In the genomic region with DNA sequence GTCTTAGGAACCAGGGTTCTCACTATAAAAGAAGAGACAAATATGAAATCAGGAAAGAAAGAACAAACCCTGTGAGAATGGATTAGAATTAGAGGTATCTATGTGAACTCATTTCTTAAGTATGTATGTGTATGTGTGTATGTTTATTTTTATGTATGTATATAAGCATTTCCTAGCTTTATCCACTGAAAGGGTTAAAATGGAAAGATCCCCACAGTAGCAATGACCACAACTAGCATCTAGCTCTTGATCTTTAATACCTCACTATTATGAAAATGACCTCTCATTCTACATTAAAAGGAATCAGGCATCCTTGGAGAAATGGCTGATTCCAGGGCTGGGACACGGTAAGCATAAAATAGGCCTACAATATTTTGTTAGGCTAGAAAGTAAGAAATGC, we compare ENCODE assay signal across 28 cellular contexts. TPM values are rescaled to one million over a fixed set of nuclear protein-coding genes. Genes with fewer than 3 reads are reported as not detected.
DNase-seq lines count a peak whose midpoint lies in the region; ATAC-seq and TF ChIP-seq lines count a peak whose summit lies in the region.
"Had no signal": no experiment of that assay in that cellular context is flagged by ENCODE, and none has a peak within 500 bp of the region (broad histone marks: within the 10 kb centered on the region; RNA-seq: fewer than 3 reads in every experiment).

No MANE protein-coding gene starts in this region.

- CTCF ChIA-PET in MCF 10A (lab: Yijun Ruan, JAX) (interaction anchor here (0.7 to 16.8 kb wide), 5 partner anchors 13 to 157 kb away, joined by 3 to 169 read pairs (median 30); no protein-coding TSS in a partner anchor), PC-9 (lab: Charles Lee) (interaction anchor here (0.7 kb wide), 1 partner anchor 157 kb away, joined by 4 read pairs; no protein-coding TSS in a partner anchor)

- H3K36me3 ChIP-seq in breast epithelium (no peaks in the 10 kb centered on the region), PC-9 (ENCODE audit: low read depth) (peaks cover 46% of the 10 kb centered on the region), subcutaneous abdominal adipose tissue (ENCODE audit: control insufficient read depth in 5 of 5, insufficient read depth in 5 of 5, low read length in 5 of 5) (peaks cover 0 to 16% (median 0%) of the 10 kb centered on the region in 5 donors)
- H3K36me3 ChIP-seq: sigmoid colon had no signal

- peaks cover 7% of the 10 kb centered on the region for H3K36me3 Mint-ChIP-seq in MCF 10A (ENCODE audit: insufficient read depth, unreplicated experiment)

- H3K9me3 Mint-ChIP-seq in MCF 10A (ENCODE audit: unreplicated experiment): no peaks in the 10 kb centered on the region
- H3K9me3 Mint-ChIP-seq: activated naive CD4-positive, alpha-beta T cell treated with anti-CD3 and anti-CD28 coated beads, Interleukin-2, amount 10 ng/mL, durations not matched to agents 7 days and 5 days; T-helper 1 cell treated with Interleukin-12 subunit alpha and Interleukin-12 subunit beta and Interleukin-4 antibody, amounts not matched to agents 30 μg/mL and 1 μg/mL, for 36 hours; type B pancreatic cell had no signal

- no peak for TF ChIP-seq POLR2A in breast epithelium (IDR thresholded peaks at IDR 0.05)

- H3K27ac ChIP-seq in breast epithelium: peak overlapping the region in 1 of 2 donors; percentile 14
- H3K27ac ChIP-seq in PC-9: peak overlapping the region; percentile 35; the same call in 1 of the 2 replicates
- peak overlapping the region; percentile 47 for H3K27ac ChIP-seq in epithelial cell of prostate
- H3K27ac ChIP-seq in subcutaneous abdominal adipose tissue (ENCODE audit: low read depth, low read length): peak overlapping the region; percentile 60
- H3K27ac ChIP-seq: neural progenitor cell, SJSA1 had no signal

- DNase-seq in MCF 10A (ENCODE audit: unreplicated experiment) (no peak), breast epithelium (ENCODE audit: low spot score in 2 of 2) (no peak), PC-9 (no peak), epithelial cell of prostate (ENCODE audit: low read depth, low spot score) (no peak), NCI-H774 (lab: John Stamatoyannopoulos, UW) (no peak), NCI-H2227 (lab: John Stamatoyannopoulos, UW; ENCODE audit: unreplicated experiment) (no peak)
- DNase-seq: 8988T; activated CD4-positive, alpha-beta T cell treated with anti-CD3 and anti-CD28 coated beads for 36 hours; activated CD8-positive, alpha-beta memory T cell treated with anti-CD3 and anti-CD28 coated beads for 24 hours; activated naive CD4-positive, alpha-beta T cell treated with anti-CD3 and anti-CD28 coated beads, Interleukin-2, amount 10 ng/mL, durations not matched to agents 7 days and 5 days; activated T-cell treated with anti-CD3 and anti-CD28 coated beads, Interleukin-2, amount 50 U/mL, for 1 hour; amniotic stem cell; cortex of kidney; H7; hypothalamus; islet precursor cell; left ventricle myocardium superior; MM.1S; NCI-H1436 treated with DMSO at 0.1 percent for 48 hours; NCI-H2171; NCI-H524; sigmoid colon had no signal

- peaks cover 100% of the 10 kb centered on the region for H3K79me2 ChIP-seq in PC-9 (ENCODE audit: low read depth)

- no peaks in the 10 kb centered on the region for H3K27me3 Mint-ChIP-seq in MCF 10A (ENCODE audit: insufficient read depth, unreplicated experiment)
- H3K27me3 Mint-ChIP-seq: activated CD4-positive, alpha-beta T cell treated with anti-CD3 and anti-CD28 coated beads for 36 hours; activated naive CD4-positive, alpha-beta T cell treated with anti-CD3 and anti-CD28 coated beads, Interleukin-2, amount 10 ng/mL, durations not matched to agents 7 days and 5 days; type B pancreatic cell had no signal

- POLR2A ChIA-PET in MCF 10A (lab: Yijun Ruan, JAX) (interaction anchor here (0.7 to 16.5 kb wide), 7 partner anchors 8 to 119 kb away, joined by 3 to 289 read pairs (median 4); a partner anchor contains a TSS), PC-9 (lab: Charles Lee; ENCODE audit: unreplicated experiment) (interaction anchor here (0.6 kb wide), 1 partner anchor 11 kb away, joined by 5 read pairs; no protein-coding TSS in a partner anchor)

- BruUV-seq in MCF 10A (replicated peaks; lab: Mats Ljungman, UMichigan) (no TSS peak), PC-9 (replicated peaks; lab: Mats Ljungman, UMichigan) (no TSS peak)

- no peak overlapping the region for H3K4me2 ChIP-seq in PC-9
- H3K4me2 ChIP-seq: neural progenitor cell had no signal

- H3K4me3 ChIP-seq in breast epithelium (no peak overlapping the region), PC-9 (no peak overlapping the region), subcutaneous abdominal adipose tissue (ENCODE audit: low read depth in 1 of 5, low read length in 5 of 5) (no peak overlapping the region)
- H3K4me3 ChIP-seq: neural progenitor cell, sigmoid colon, SJSA1 had no signal

- no peak for ATAC-seq in GM19023 (IDR thresholded peaks at IDR 0.05; ENCODE audit: unreplicated experiment)
- ATAC-seq: activated CD4-positive, alpha-beta T cell treated with anti-CD3 and anti-CD28 coated beads for 36 hours; left ventricle myocardium superior had no signal

- H3K9ac ChIP-seq in subcutaneous abdominal adipose tissue (ENCODE audit: low read length in 5 of 5): no peak overlapping the region
- H3K9ac ChIP-seq: neural progenitor cell had no signal

- H3K9me3 ChIP-seq in breast epithelium (no peaks in the 10 kb centered on the region), PC-9 (ENCODE audit: insufficient read depth, low read depth) (no peaks in the 10 kb centered on the region), subcutaneous abdominal adipose tissue (ENCODE audit: control insufficient read depth in 5 of 5, low read length in 5 of 5) (no peaks in the 10 kb centered on the region)
- H3K9me3 ChIP-seq: sigmoid colon, SJSA1 had no signal

- H3K27ac Mint-ChIP-seq in MCF 10A (ENCODE audit: low read depth, unreplicated experiment): peak overlapping the region; percentile 36
- H3K27ac Mint-ChIP-seq: activated CD4-positive, alpha-beta T cell treated with anti-CD3 and anti-CD28 coated beads for 36 hours; activated naive CD4-positive, alpha-beta T cell treated with anti-CD3 and anti-CD28 coated beads, Interleukin-2, amount 10 ng/mL, durations not matched to agents 7 days and 5 days; neural progenitor cell; T-helper 1 cell treated with Interleukin-12 subunit alpha and Interleukin-12 subunit beta and Interleukin-4 antibody, amounts not matched to agents 30 μg/mL and 1 μg/mL, for 36 hours; type B pancreatic cell had no signal

- no peaks in the 10 kb centered on the region for H3K27me3 ChIP-seq in breast epithelium
- no peaks in the 10 kb centered on the region for H3K27me3 ChIP-seq in PC-9 (ENCODE audit: insufficient read depth, low read depth)
- H3K27me3 ChIP-seq in subcutaneous abdominal adipose tissue (ENCODE audit: control insufficient read depth in 5 of 5, insufficient read depth in 4 of 5, low read length in 5 of 5): no peaks in the 10 kb centered on the region
- H3K27me3 ChIP-seq: neural progenitor cell, sigmoid colon, SJSA1 had no signal

- no peaks in the 10 kb centered on the region for H3K9me2 ChIP-seq in PC-9 (ENCODE audit: insufficient read depth)

- peaks cover 100% of the 10 kb centered on the region for H4K20me1 ChIP-seq in PC-9 (ENCODE audit: insufficient read depth)

- TF ChIP-seq CTCF in MCF 10A (IDR thresholded peaks at IDR 0.05; ENCODE audit: unreplicated experiment) (no peak), breast epithelium (IDR thresholded peaks at IDR 0.05) (no peak), PC-9 (conservative IDR thresholded peaks at IDR 0.05) (no peak)

- H3F3A ChIP-seq in PC-9 (ENCODE audit: insufficient read depth, low read depth): peaks cover 100% of the 10 kb centered on the region

- no peak overlapping the region for H2AFZ ChIP-seq in PC-9
- H2AFZ ChIP-seq: neural progenitor cell had no signal

- no peak overlapping the region for H3K4me3 Mint-ChIP-seq in MCF 10A (ENCODE audit: unreplicated experiment)
- H3K4me3 Mint-ChIP-seq: activated CD4-positive, alpha-beta T cell treated with anti-CD3 and anti-CD28 coated beads for 36 hours; activated naive CD4-positive, alpha-beta T cell treated with anti-CD3 and anti-CD28 coated beads, Interleukin-2, amount 10 ng/mL, durations not matched to agents 7 days and 5 days; neural progenitor cell; T-helper 1 cell treated with Interleukin-12 subunit alpha and Interleukin-12 subunit beta and Interleukin-4 antibody, amounts not matched to agents 30 μg/mL and 1 μg/mL, for 36 hours; type B pancreatic cell had no signal

- intact Hi-C loops in MCF 10A (cut with micrococcal nuclease) (no loop called here), breast epithelium (cut with DNase I; ENCODE audit: low total_unique reads) (no loop called here), PC-9 (cut with micrococcal nuclease; ENCODE audit: unreplicated experiment) (loop anchor here (5.0 to 10.0 kb wide), 2 partner anchors 114 to 214 kb away; a partner anchor contains a TSS)

- no peaks in the 10 kb centered on the region for H3K4me1 ChIP-seq in breast epithelium
- H3K4me1 ChIP-seq in PC-9 (replicated peaks; ENCODE audit: insufficient read depth): peaks cover 71% of the 10 kb centered on the region
- peaks cover 0 to 53% (median 29%) of the 10 kb centered on the region in 5 donors for H3K4me1 ChIP-seq in subcutaneous abdominal adipose tissue (ENCODE audit: control insufficient read depth in 5 of 5, insufficient read depth in 5 of 5, low read length in 5 of 5)

- peaks cover 28% of the 10 kb centered on the region for H3K4me1 Mint-ChIP-seq in MCF 10A (ENCODE audit: insufficient read depth, unreplicated experiment)
- H3K4me1 Mint-ChIP-seq: neural progenitor cell had no signal

RNA-seq across cellular contexts. Expression of a gene that starts 31.6 kb away (rescaled TPM):
- 389 and 391 TPM in 2 replicates for total RNA-seq in MCF 10A (2022)
- total RNA-seq in breast epithelium: 100 to 1,000 TPM; 188 to 419 (median 201) TPM
- total RNA-seq in PC-9 (2021): 342 and 343 TPM in 2 replicates
